In the genomic region with DNA sequence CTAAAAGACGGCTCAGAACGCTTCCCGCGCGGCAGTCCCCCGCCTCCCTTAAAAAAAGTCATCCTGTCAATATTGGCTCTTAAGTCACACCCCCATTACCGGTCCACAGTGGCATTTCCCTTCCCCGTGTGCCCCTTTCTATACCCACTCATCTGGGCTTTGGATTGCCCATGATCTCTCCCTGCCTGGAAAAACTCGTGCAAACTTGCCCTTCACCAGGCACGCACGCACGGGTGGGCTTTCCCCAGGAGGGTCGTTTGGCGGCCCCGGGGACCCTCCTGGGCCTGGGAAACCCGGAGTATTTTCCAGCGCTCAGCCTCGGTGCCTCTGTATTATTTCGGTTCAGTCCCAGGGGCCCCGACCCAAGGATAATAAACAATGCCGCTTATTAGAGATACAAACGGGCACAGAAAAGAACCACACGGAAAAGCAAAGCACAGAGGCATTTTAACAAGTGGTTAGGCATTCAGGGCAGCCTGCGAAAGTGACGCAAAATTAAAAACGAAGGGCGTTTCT, we compare ENCODE assay signal across 12 cellular contexts. TPM values are rescaled to one million over a fixed set of nuclear protein-coding genes. Genes with fewer than 3 reads are reported as not detected.
A peak's percentile ranks its signal among the peaks of the same experiment; 100 is the strongest.
DNase-seq lines count a peak whose midpoint lies in the region; ATAC-seq and TF ChIP-seq lines count a peak whose summit lies in the region.
"Had no signal": no experiment of that assay in that cellular context is flagged by ENCODE, and none has a peak within 500 bp of the region (broad histone marks: within the 10 kb centered on the region; RNA-seq: fewer than 3 reads in every experiment).

No MANE protein-coding gene starts in this region.

- ATAC-seq in HG02938 (IDR thresholded peaks at IDR 0.05; ENCODE audit: unreplicated experiment): no peak

- 24 to 28% methylated on average over 27 of the region's 27 CpGs for WGBS in esophagus, 2 donors

- H3K36me3 ChIP-seq in esophagus (ENCODE audit: control insufficient read depth in 2 of 2, insufficient read depth in 2 of 2, low read length in 1 of 2) (no peaks in the 10 kb centered on the region), muscle layer of duodenum (ENCODE audit: control insufficient read depth in 1 of 2, insufficient read depth in 2 of 2, low read length in 2 of 2) (no peaks in the 10 kb centered on the region)

- CTCF ChIA-PET in activated CD4-positive, alpha-beta T cell treated with anti-CD3 and anti-CD28 coated beads, Interleukin-2, amount 10 ng/mL, durations not matched to agents 7 days and 5 days (lab: Charles Lee): no interaction called here

- H3K4me3 ChIP-seq in esophagus (ENCODE audit: low read depth in 1 of 2, low read length in 2 of 2) (peak overlapping the region in 1 of 2 donors; percentile 53), muscle layer of duodenum (ENCODE audit: low read depth in 1 of 2, low read length in 2 of 2) (peak overlapping the region; percentile 63 to 78), foreskin fibroblast (ENCODE audit: low read depth in 1 of 2, low read length in 2 of 2) (no peak overlapping the region)

- POLR2A ChIA-PET in activated CD4-positive, alpha-beta T cell treated with anti-CD3 and anti-CD28 coated beads, Interleukin-2, amount 10 ng/mL, durations not matched to agents 7 days and 5 days (lab: Charles Lee): no interaction called here

- H3K4me1 ChIP-seq in esophagus (ENCODE audit: control insufficient read depth in 2 of 2, insufficient read depth in 2 of 2, low read length in 1 of 2) (no peaks in the 10 kb centered on the region), muscle layer of duodenum (ENCODE audit: control insufficient read depth in 1 of 2, insufficient read depth in 2 of 2, low read length in 2 of 2) (peaks cover 0 to 46% of the 10 kb centered on the region in 2 donors)

- H3K4me3 Mint-ChIP-seq in activated CD4-positive, alpha-beta T cell treated with anti-CD3 and anti-CD28 coated beads, Interleukin-2, amount 10 ng/mL, durations not matched to agents 7 days and 5 days: no peak overlapping the region
- peak overlapping the region; percentile 92 for H3K4me3 Mint-ChIP-seq in type B pancreatic cell
- H3K4me3 Mint-ChIP-seq: activated naive CD8-positive, alpha-beta T cell; T-helper 2 cell treated with Interferon-gamma antibody and Interleukin-4, amounts not matched to agents 5 μg/mL and 100 μg/mL, for 36 hours had no signal

- TF ChIP-seq CTCF in type B pancreatic cell (conservative IDR thresholded peaks at IDR 0.05) (no peak), foreskin fibroblast (IDR thresholded peaks at IDR 0.05; ENCODE audit: low read depth, low read length) (no peak)

- H3K27ac ChIP-seq in esophagus (ENCODE audit: low read depth in 2 of 2, low read length in 1 of 2): peak overlapping the region; percentile 68 to 70
- H3K27ac ChIP-seq in muscle layer of duodenum (ENCODE audit: low read length): peak overlapping the region; percentile 72

- H3K9me3 ChIP-seq in esophagus (ENCODE audit: control insufficient read depth in 2 of 2, insufficient read depth in 1 of 2, low read depth in 1 of 2, low read length in 1 of 2): no peaks in the 10 kb centered on the region
- H3K9me3 ChIP-seq in muscle layer of duodenum (ENCODE audit: control insufficient read depth in 1 of 2, low read length in 2 of 2): no peaks in the 10 kb centered on the region

- peaks cover 8% of the 10 kb centered on the region for H3K27me3 Mint-ChIP-seq in activated CD4-positive, alpha-beta T cell treated with anti-CD3 and anti-CD28 coated beads, Interleukin-2, amount 10 ng/mL, durations not matched to agents 7 days and 5 days
- peaks cover 21% of the 10 kb centered on the region for H3K27me3 Mint-ChIP-seq in type B pancreatic cell

- peak overlapping the region; percentile 62 for H3K27ac Mint-ChIP-seq in activated CD4-positive, alpha-beta T cell treated with anti-CD3 and anti-CD28 coated beads, Interleukin-2, amount 10 ng/mL, durations not matched to agents 7 days and 5 days
- peak overlapping the region; percentile 66 for H3K27ac Mint-ChIP-seq in type B pancreatic cell
- H3K27ac Mint-ChIP-seq: activated naive CD8-positive, alpha-beta T cell; T-helper 2 cell treated with Interferon-gamma antibody and Interleukin-4, amounts not matched to agents 5 μg/mL and 100 μg/mL, for 36 hours had no signal

- DNase-seq in activated CD4-positive, alpha-beta T cell treated with anti-CD3 and anti-CD28 coated beads, Interleukin-2, amount 10 ng/mL, durations not matched to agents 7 days and 5 days: no peak
- DNase-seq in activated CD4-positive, alpha-beta T cell treated with anti-CD3 and anti-CD28 coated beads, Interleukin-2, amount 50 U/mL, for 48 hours: no peak
- no peak for DNase-seq in type B pancreatic cell (ENCODE audit: extremely low spot score, unreplicated experiment)
- DNase-seq in foreskin fibroblast: no peak
- no peak for DNase-seq in AG20443 (ENCODE audit: low spot score)
- DNase-seq: DND-41, NCI-H2029 had no signal

- H3K36me3 Mint-ChIP-seq in activated CD4-positive, alpha-beta T cell treated with anti-CD3 and anti-CD28 coated beads, Interleukin-2, amount 10 ng/mL, durations not matched to agents 7 days and 5 days (ENCODE audit: low read depth): no peaks in the 10 kb centered on the region
- H3K36me3 Mint-ChIP-seq in type B pancreatic cell: no peaks in the 10 kb centered on the region
- H3K36me3 Mint-ChIP-seq: activated naive CD8-positive, alpha-beta T cell had no signal

- H3K4me1 Mint-ChIP-seq in activated CD4-positive, alpha-beta T cell treated with anti-CD3 and anti-CD28 coated beads, Interleukin-2, amount 10 ng/mL, durations not matched to agents 7 days and 5 days: peaks cover 2% of the 10 kb centered on the region
- H3K4me1 Mint-ChIP-seq in type B pancreatic cell (ENCODE audit: unreplicated experiment): peaks cover 62% of the 10 kb centered on the region

- H3K27me3 ChIP-seq in esophagus (ENCODE audit: control insufficient read depth in 1 of 2, insufficient read depth in 2 of 2, low read length in 2 of 2) (peaks cover 2% of the 10 kb centered on the region in 2 donors), muscle layer of duodenum (ENCODE audit: low read depth, low read length) (peaks cover 46% of the 10 kb centered on the region)

- H3K9me3 Mint-ChIP-seq in activated CD4-positive, alpha-beta T cell treated with anti-CD3 and anti-CD28 coated beads, Interleukin-2, amount 10 ng/mL, durations not matched to agents 7 days and 5 days: no peaks in the 10 kb centered on the region
- no peaks in the 10 kb centered on the region for H3K9me3 Mint-ChIP-seq in type B pancreatic cell
- H3K9me3 Mint-ChIP-seq: T-helper 2 cell treated with Interferon-gamma antibody and Interleukin-4, amounts not matched to agents 5 μg/mL and 100 μg/mL, for 36 hours had no signal

RNA-seq across cellular contexts. Expression of gene NFIB, which starts 35.9 kb away (rescaled TPM):
- not detected for total RNA-seq in activated CD4-positive, alpha-beta T cell treated with anti-CD3 and anti-CD28 coated beads, Interleukin-2, amount 10 ng/mL, durations not matched to agents 7 days and 5 days
- 1 to 10 TPM; 4.0 to 6.6 TPM for polyA plus RNA-seq in esophagus
- 62.9 and 76.4 TPM in 2 replicates for total RNA-seq in type B pancreatic cell (ENCODE audit: low replicate concordance)

Comparison
In these comparisons a context has a peak if more than half of its experiments do, and no peak if none do; other contexts are left out.
1. H3K4me3 ChIP-seq: peak in muscle layer of duodenum (2 of 2); none in foreskin fibroblast (0 of 2).
2. RNA of gene NFIB, which starts 35.9 kb away (total RNA-seq): 62.9 to 76.4 TPM in type B pancreatic cell; not detected in activated CD4-positive, alpha-beta T cell treated with anti-CD3 and anti-CD28 coated beads, Interleukin-2, amount 10 ng/mL, durations not matched to agents 7 days and 5 days; every median in the first group is over 10 times any median in the second.